Comparison of ENCODE assay signal across 8 cellular contexts in the genomic region with DNA sequence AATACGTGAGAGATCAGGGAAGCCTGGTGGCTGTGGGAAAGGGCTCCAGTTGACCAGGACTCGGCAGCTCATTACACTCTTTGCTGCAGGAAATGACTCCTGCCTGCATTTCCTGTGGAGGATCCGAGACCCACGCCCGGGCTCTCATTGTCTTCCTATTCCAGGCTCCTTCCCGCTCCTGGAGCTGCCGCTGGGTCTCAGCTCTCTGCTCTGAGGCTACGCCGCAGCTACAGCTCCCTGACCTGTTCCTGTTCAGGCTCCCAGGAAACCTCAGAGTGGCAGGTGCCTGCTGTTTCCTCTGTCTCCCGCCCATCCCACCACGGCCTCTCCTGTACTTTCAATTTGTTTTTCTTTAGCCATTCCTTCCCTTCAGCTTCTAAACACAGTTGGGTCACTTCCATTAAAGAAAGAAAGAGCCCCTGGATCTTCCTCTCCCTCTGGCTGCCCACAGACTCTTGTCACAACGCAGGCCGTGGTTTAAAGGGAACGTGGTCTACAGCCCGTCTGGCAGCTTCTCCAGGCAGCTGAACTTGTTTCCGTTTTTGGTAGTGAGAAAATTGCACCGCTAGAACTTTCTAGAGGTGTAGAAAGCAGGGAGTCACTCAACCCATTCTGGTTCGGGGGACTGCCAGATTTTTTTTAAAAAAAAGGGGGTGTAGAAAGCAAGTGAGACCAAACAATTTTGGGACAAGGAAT.
A peak's percentile ranks its signal among the peaks of the same experiment; 100 is the strongest.
DNase-seq lines count a peak whose midpoint lies in the region; ATAC-seq, FAIRE-seq and TF ChIP-seq lines count a peak whose summit lies in the region.

No MANE protein-coding gene starts in this region.

- intact Hi-C loops in activated CD4-positive, alpha-beta memory T cell treated with anti-CD3 and anti-CD28 coated beads for 36 hours (cut with micrococcal nuclease) = loop anchor here (5.0 to 10.0 kb wide), 2 partner anchors 211 to 749 kb away; a partner anchor contains a TSS
- intact Hi-C loops in left colon (cut with DNase I, micrococcal nuclease) (no loop called here), uterus (cut with DNase I; ENCODE audit: low total_unique reads) (no loop called here)

- no peaks in the 10 kb centered on the region for H3K36me3 ChIP-seq in uterus

- DNase-seq in A172 (ENCODE audit: low spot score) = peak; percentile 49
- DNase-seq in GM12891 (ENCODE audit: insufficient read length, low spot score) = no peak
- DNase-seq in activated CD4-positive, alpha-beta memory T cell treated with anti-CD3 and anti-CD28 coated beads for 36 hours = peak; percentile 34
- peak in 1 of 2 donors; percentile 16 for DNase-seq in left colon
- DNase-seq in uterus = no peak
- no peak for DNase-seq in effector CD4-positive, alpha-beta T cell
- DNase-seq in NCI-H2227 (lab: John Stamatoyannopoulos, UW; ENCODE audit: unreplicated experiment) = no peak

- no peaks in the 10 kb centered on the region for H3K9me3 Mint-ChIP-seq in activated CD4-positive, alpha-beta memory T cell treated with anti-CD3 and anti-CD28 coated beads for 36 hours

- H3K36me3 Mint-ChIP-seq in activated CD4-positive, alpha-beta memory T cell treated with anti-CD3 and anti-CD28 coated beads for 36 hours = no peaks in the 10 kb centered on the region

- H3K9me3 ChIP-seq in uterus = no peaks in the 10 kb centered on the region

- FAIRE-seq in GM12891 (lab: Jason Lieb, UNC) = peak; percentile 33

- ATAC-seq in left colon (peak; percentile 40), esophagus mucosa (no peak)

- no peaks in the 10 kb centered on the region for H3K4me1 ChIP-seq in uterus

- peak overlapping the region; percentile 6 to 11 for H3K4me3 ChIP-seq in uterus

- POLR2A ChIA-PET in activated CD4-positive, alpha-beta memory T cell treated with anti-CD3 and anti-CD28 coated beads for 36 hours (lab: Charles Lee) = interaction anchor here (0.7 to 1.6 kb wide), 2 partner anchors 10 to 27 kb away, joined by 3 read pairs; no protein-coding TSS in a partner anchor

- peak overlapping the region in 1 of 2 donors; percentile 15 for H3K27ac ChIP-seq in uterus

- no peaks in the 10 kb centered on the region for H3K27me3 Mint-ChIP-seq in activated CD4-positive, alpha-beta memory T cell treated with anti-CD3 and anti-CD28 coated beads for 36 hours

- TF ChIP-seq POLR2A in GM12891 (IDR thresholded peaks at IDR 0.05; ENCODE audit: low read depth, low read length) = no peak
- no peak for TF ChIP-seq POLR2A in uterus (IDR thresholded peaks at IDR 0.05)

- peaks cover 22% of the 10 kb centered on the region for H3K4me1 Mint-ChIP-seq in activated CD4-positive, alpha-beta memory T cell treated with anti-CD3 and anti-CD28 coated beads for 36 hours (ENCODE audit: low read depth)

- CTCF ChIA-PET in activated CD4-positive, alpha-beta memory T cell treated with anti-CD3 and anti-CD28 coated beads for 36 hours (lab: Charles Lee) = interaction anchor here (0.6 to 3.1 kb wide), 4 partner anchors 14 to 417 kb away, joined by 3 to 23 read pairs (median 5); no protein-coding TSS in a partner anchor

- no peak for TF ChIP-seq CTCF in uterus (IDR thresholded peaks at IDR 0.05)

- H3K27ac Mint-ChIP-seq in activated CD4-positive, alpha-beta memory T cell treated with anti-CD3 and anti-CD28 coated beads for 36 hours = no peak overlapping the region

- H3K4me3 Mint-ChIP-seq in activated CD4-positive, alpha-beta memory T cell treated with anti-CD3 and anti-CD28 coated beads for 36 hours = peak overlapping the region; percentile 77

- H3K27me3 ChIP-seq in uterus = no peaks in the 10 kb centered on the region

TF ChIP-seq in GM12891, 5 proteins besides CTCF, POLR2A, EP300 and RAD21:
- TF ChIP-seq POU2F2 (IDR thresholded peaks at IDR 0.05; ENCODE audit: low read depth, low read length) = no peak
- TF ChIP-seq PAX5 (IDR thresholded peaks at IDR 0.05; ENCODE audit: insufficient read depth, low read length, severe bottlenecking) = no peak
- TF ChIP-seq SPI1 (IDR thresholded peaks at IDR 0.05; ENCODE audit: low read depth, low read length) = no peak
- no peak for TF ChIP-seq TAF1 (IDR thresholded peaks at IDR 0.05; ENCODE audit: low read depth, low read length)
- TF ChIP-seq POLR2AphosphoS5 (IDR thresholded peaks at IDR 0.05; ENCODE audit: low read depth, low read length) = no peak

Comparison
In these comparisons a context has a peak if more than half of its experiments do, and no peak if none do; other contexts are left out.
1. DNase-seq: peak in A172 (single experiment) and activated CD4-positive, alpha-beta memory T cell treated with anti-CD3 and anti-CD28 coated beads for 36 hours (single experiment); none in GM12891 (single experiment), uterus (0 of 2), effector CD4-positive, alpha-beta T cell (single experiment) and NCI-H2227 (single experiment).